In the genomic region with DNA sequence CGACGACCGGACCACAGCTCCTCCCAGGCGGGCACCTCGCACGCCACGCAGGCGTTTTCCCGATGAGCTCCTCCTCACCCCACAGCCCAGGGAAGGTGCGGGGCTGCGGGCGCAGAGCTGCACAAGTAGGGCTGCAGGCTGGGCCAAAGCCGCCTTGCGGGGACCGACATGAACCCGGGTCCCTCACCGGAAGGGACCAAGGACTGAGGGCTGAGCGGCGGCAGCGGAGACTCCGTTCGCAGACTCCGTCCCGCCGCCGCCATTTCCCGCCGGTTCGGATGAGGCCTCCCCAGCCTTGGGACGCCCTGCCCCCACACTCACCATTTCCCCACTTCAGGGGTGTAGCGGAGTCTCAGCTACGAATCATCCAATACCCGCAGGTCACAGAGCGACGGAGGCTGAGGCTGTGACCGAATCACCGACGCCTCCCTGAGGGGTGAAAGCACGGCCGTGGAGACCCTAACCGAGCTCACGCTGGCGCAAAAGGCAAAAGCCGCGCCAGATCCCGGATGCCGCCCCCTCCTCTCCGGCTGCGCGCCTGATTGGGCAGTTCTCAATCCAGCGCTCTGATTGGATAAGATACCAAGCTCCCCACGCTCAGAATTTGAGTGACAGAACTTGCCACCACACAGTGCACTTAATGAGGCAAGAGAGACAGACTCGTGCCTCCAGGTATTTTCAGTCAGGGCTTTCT, we compare ENCODE assay signal across 9 cellular contexts. TPM values are rescaled to one million over a fixed set of nuclear protein-coding genes. Genes with fewer than 3 reads are reported as not detected.
DNase-seq lines count a peak whose midpoint lies in the region; ATAC-seq and TF ChIP-seq lines count a peak whose summit lies in the region.
"Had no signal": no experiment of that assay in that cellular context is flagged by ENCODE, and none has a peak within 500 bp of the region (broad histone marks: within the 10 kb centered on the region; RNA-seq: fewer than 3 reads in every experiment).

A gene (minus strand): TSS at position 488 of the 694 bp plus-strand sequence. CDS start 164 bp downstream, at position 324.

- H3K36me3 Mint-ChIP-seq in WTC11 = peaks cover 21% of the 10 kb centered on the region
- H3K36me3 Mint-ChIP-seq in naive thymus-derived CD4-positive, alpha-beta T cell = peaks cover 0 to 20% (median 5%) of the 10 kb centered on the region in 5 donors

- peaks cover 20% of the 10 kb centered on the region for H3K4me1 Mint-ChIP-seq in WTC11
- peaks cover 5 to 11% (median 7%) of the 10 kb centered on the region in 7 donors for H3K4me1 Mint-ChIP-seq in naive thymus-derived CD4-positive, alpha-beta T cell

- intact Hi-C loops in left cardiac atrium (cut with DNase I) = no loop called here
- intact Hi-C loops in posterior vena cava (cut with DNase I) = no loop called here
- intact Hi-C loops in naive thymus-derived CD4-positive, alpha-beta T cell (cut with micrococcal nuclease) = no loop called here

- peak; percentile 99 for ATAC-seq in WTC11
- ATAC-seq in left cardiac atrium = peak; percentile 86 to 97
- no peak for ATAC-seq in naive thymus-derived CD4-positive, alpha-beta T cell
- ATAC-seq in HG02840 (IDR thresholded peaks at IDR 0.05; ENCODE audit: low FRiP score, unreplicated experiment) = no peak

- H3K4me3 ChIP-seq in naive thymus-derived CD4-positive, alpha-beta T cell (ENCODE audit: low read length) = no peak within 1 kb of the TSS

- TF ChIP-seq CTCF in WTC11 (IDR thresholded peaks at IDR 0.05) = no peak

- H3K27ac ChIP-seq in naive thymus-derived CD4-positive, alpha-beta T cell (ENCODE audit: low read depth, low read length) = no peak within 1 kb of the TSS
- H3K27ac ChIP-seq: VCaP had no signal

- H3K4me3 Mint-ChIP-seq in WTC11 = peak within 1 kb of the TSS; percentile 95
- H3K4me3 Mint-ChIP-seq in naive thymus-derived CD4-positive, alpha-beta T cell = peak within 1 kb of the TSS in 5 of 10 donors; percentile 4 to 42 (median 25)

- H3K4me1 ChIP-seq in naive thymus-derived CD4-positive, alpha-beta T cell (ENCODE audit: control insufficient read depth in 2 of 2, insufficient read depth in 2 of 2, low read length in 2 of 2) = peaks cover 5 to 6% of the 10 kb centered on the region in 2 donors

- no peaks in the 10 kb centered on the region for H3K36me3 ChIP-seq in naive thymus-derived CD4-positive, alpha-beta T cell (ENCODE audit: control insufficient read depth in 2 of 3, insufficient read depth in 3 of 3, low read length in 3 of 3)

- no peaks in the 10 kb centered on the region; the same call in 1 of the 2 replicates for H3K9me3 Mint-ChIP-seq in WTC11
- peaks cover 7 to 95% (median 55%) of the 10 kb centered on the region in 11 donors for H3K9me3 Mint-ChIP-seq in naive thymus-derived CD4-positive, alpha-beta T cell

- POLR2A ChIA-PET in WTC11 (lab: Charles Lee) = interaction anchor here (0.9 to 1.7 kb wide), 5 partner anchors 11 to 181 kb away, joined by 3 to 6 read pairs (median 3); a partner anchor contains a TSS
- POLR2A ChIA-PET in naive thymus-derived CD4-positive, alpha-beta T cell (lab: Charles Lee) = no interaction called here

- peaks cover 0 to 39% (median 0%) of the 10 kb centered on the region in 3 experiments for H3K9me3 ChIP-seq in naive thymus-derived CD4-positive, alpha-beta T cell (ENCODE audit: control insufficient read depth in 2 of 3, low read length in 3 of 3)

- peaks cover 10% of the 10 kb centered on the region; the same call in 1 of the 2 replicates for H3K27me3 Mint-ChIP-seq in WTC11 (ENCODE audit: low read depth)
- H3K27me3 Mint-ChIP-seq in naive thymus-derived CD4-positive, alpha-beta T cell = peaks cover 0 to 49% (median 42%) of the 10 kb centered on the region in 5 donors

- H3K27me3 ChIP-seq in naive thymus-derived CD4-positive, alpha-beta T cell (ENCODE audit: control insufficient read depth in 2 of 2, insufficient read depth in 2 of 2, low read length in 2 of 2) = no peaks in the 10 kb centered on the region

- peak within 1 kb of the TSS; percentile 95 for H3K27ac Mint-ChIP-seq in WTC11
- H3K27ac Mint-ChIP-seq in naive thymus-derived CD4-positive, alpha-beta T cell = no peak within 1 kb of the TSS

- DNase-seq in DMS79 (lab: John Stamatoyannopoulos, UW) = peak; percentile 84
- DNase-seq in WTC11 (ENCODE audit: low spot score) = peak; percentile 89
- peak; percentile 68 for DNase-seq in left cardiac atrium
- peak; percentile 75 for DNase-seq in posterior vena cava (ENCODE audit: low spot score)
- DNase-seq in NCI-H1436 (lab: John Stamatoyannopoulos, UW) = no peak
- no peak for DNase-seq in activated naive CD4-positive, alpha-beta T cell treated with Interleukin-2 at 50 U/mL for 16 hours
- DNase-seq in naive thymus-derived CD4-positive, alpha-beta T cell = no peak

- CTCF ChIA-PET in WTC11 (lab: Charles Lee) = interaction anchor here (0.8 to 2.6 kb wide), 9 partner anchors 9 to 93 kb away, joined by 3 to 21 read pairs (median 4); a partner anchor contains a TSS
- CTCF ChIA-PET in naive thymus-derived CD4-positive, alpha-beta T cell (lab: Charles Lee) = no interaction called here

TF ChIP-seq in WTC11, 78 proteins besides CTCF, POLR2A, EP300 and RAD21 (continues in another document):
- TF ChIP-seq, protein P1, sequence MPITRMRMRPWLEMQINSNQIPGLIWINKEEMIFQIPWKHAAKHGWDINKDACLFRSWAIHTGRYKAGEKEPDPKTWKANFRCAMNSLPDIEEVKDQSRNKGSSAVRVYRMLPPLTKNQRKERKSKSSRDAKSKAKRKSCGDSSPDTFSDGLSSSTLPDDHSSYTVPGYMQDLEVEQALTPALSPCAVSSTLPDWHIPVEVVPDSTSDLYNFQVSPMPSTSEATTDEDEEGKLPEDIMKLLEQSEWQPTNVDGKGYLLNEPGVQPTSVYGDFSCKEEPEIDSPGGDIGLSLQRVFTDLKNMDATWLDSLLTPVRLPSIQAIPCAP (CRISPR knock-in tag; IDR thresholded peaks at IDR 0.05) = peak; percentile 75; the same call in 1 of the 2 replicates
- TF ChIP-seq, protein P2, sequence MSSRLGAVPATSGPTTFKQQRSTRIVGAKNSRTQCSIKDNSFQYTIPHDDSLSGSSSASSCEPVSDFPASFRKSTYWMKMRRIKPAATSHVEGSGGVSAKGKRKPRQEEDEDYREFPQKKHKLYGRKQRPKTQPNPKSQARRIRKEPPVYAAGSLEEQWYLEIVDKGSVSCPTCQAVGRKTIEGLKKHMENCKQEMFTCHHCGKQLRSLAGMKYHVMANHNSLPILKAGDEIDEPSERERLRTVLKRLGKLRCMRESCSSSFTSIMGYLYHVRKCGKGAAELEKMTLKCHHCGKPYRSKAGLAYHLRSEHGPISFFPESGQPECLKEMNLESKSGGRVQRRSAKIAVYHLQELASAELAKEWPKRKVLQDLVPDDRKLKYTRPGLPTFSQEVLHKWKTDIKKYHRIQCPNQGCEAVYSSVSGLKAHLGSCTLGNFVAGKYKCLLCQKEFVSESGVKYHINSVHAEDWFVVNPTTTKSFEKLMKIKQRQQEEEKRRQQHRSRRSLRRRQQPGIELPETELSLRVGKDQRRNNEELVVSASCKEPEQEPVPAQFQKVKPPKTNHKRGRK (CRISPR knock-in tag; IDR thresholded peaks at IDR 0.05; ENCODE audit: borderline replicate concordance) = no peak
- TF ChIP-seq, protein P3, sequence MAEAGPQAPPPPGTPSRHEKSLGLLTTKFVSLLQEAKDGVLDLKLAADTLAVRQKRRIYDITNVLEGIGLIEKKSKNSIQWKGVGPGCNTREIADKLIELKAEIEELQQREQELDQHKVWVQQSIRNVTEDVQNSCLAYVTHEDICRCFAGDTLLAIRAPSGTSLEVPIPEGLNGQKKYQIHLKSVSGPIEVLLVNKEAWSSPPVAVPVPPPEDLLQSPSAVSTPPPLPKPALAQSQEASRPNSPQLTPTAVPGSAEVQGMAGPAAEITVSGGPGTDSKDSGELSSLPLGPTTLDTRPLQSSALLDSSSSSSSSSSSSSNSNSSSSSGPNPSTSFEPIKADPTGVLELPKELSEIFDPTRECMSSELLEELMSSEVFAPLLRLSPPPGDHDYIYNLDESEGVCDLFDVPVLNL (CRISPR knock-in tag; IDR thresholded peaks at IDR 0.05; ENCODE audit: borderline replicate concordance, low read depth) = peak; percentile 86
- TF ChIP-seq SMAD3 (CRISPR knock-in tag; IDR thresholded peaks at IDR 0.05; ENCODE audit: borderline replicate concordance) (peak; percentile 84; the same call in 1 of the 2 replicates), TEAD4 (CRISPR knock-in tag; IDR thresholded peaks at IDR 0.05) (no peak), EMX1 (CRISPR knock-in tag; IDR thresholded peaks at IDR 0.05) (no peak)
- TF ChIP-seq, protein P4, sequence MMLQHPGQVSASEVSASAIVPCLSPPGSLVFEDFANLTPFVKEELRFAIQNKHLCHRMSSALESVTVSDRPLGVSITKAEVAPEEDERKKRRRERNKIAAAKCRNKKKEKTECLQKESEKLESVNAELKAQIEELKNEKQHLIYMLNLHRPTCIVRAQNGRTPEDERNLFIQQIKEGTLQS (CRISPR knock-in tag; conservative IDR thresholded peaks at IDR 0.05) = no peak
- TF ChIP-seq, protein P5, sequence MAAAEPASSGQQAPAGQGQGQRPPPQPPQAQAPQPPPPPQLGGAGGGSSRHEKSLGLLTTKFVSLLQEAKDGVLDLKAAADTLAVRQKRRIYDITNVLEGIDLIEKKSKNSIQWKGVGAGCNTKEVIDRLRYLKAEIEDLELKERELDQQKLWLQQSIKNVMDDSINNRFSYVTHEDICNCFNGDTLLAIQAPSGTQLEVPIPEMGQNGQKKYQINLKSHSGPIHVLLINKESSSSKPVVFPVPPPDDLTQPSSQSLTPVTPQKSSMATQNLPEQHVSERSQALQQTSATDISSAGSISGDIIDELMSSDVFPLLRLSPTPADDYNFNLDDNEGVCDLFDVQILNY (CRISPR knock-in tag; IDR thresholded peaks at IDR 0.05) = peak; percentile 65; the same call in 1 of the 2 replicates

RNA-seq across cellular contexts. Expression of the gene that starts here (rescaled TPM):
- 28.1 to 33.8 TPM (median 30.2 TPM) in 3 replicates for total RNA-seq in WTC11 (2021)
- total RNA-seq in left cardiac atrium = not detected
- total RNA-seq in posterior vena cava = under 1 TPM; 0.19 to 0.23 TPM
- not detected for total RNA-seq in naive thymus-derived CD4-positive, alpha-beta T cell
- polyA plus RNA-seq in naive thymus-derived CD4-positive, alpha-beta T cell = not detected

Comparison
In these comparisons a context has a peak if more than half of its experiments do, and no peak if none do; other contexts are left out.
1. RNA of the gene that starts here (total RNA-seq): 28.1 to 33.8 TPM in WTC11; 0.19 to 0.23 TPM in posterior vena cava, not detected in left cardiac atrium and not detected in naive thymus-derived CD4-positive, alpha-beta T cell; every median in the first group is over 10 times any median in the second.
2. Peak in DNase-seq and ATAC-seq in left cardiac atrium; RNA of the gene not detected or under 1 TPM.
3. Peak in DNase-seq in posterior vena cava; RNA of the gene not detected or under 1 TPM.
4. DNase-seq: peak in DMS79 (single experiment) and WTC11 (single experiment); none in NCI-H1436 (single experiment), activated naive CD4-positive, alpha-beta T cell treated with Interleukin-2 at 50 U/mL for 16 hours (single experiment) and naive thymus-derived CD4-positive, alpha-beta T cell (0 of 9).